ENCODE assay signal across 18 cellular contexts in the genomic region with DNA sequence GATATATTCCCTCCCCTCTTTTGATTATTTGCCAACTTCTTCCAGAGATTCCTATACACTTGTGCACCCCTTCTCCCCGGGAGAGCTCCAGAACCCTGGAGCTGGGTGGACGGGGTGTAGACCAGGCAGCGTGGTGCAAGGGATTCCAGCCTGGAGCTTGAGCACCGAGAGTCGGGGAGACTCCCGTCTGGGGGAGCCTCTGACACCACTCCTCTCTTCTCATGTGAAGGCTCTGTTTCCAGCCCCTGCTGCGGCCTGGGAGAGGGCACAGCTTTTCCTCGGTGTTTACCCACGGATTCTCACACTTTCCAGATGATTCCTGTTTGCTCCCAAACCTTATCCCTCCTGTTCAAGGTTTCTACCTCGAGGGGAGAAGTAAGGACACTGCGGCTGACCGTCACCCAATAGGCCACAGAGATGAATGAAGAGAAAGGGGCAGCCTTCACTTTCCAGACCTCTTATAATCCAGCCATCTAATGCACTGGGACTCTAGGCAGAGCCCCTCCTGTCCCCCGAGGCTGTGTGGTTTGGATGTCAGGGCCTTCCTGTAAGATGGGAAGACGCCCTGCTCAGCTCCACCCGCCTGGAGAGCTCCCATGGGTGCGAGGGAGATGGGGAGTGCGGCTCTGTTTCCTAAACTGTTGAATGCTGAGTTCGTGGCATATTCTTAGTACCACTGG.
"Had no signal": no experiment of that assay in that cellular context is flagged by ENCODE, and none has a peak within 500 bp of the region (broad histone marks: within the 10 kb centered on the region; RNA-seq: fewer than 3 reads in every experiment).

No MANE protein-coding gene starts in this region.

- DNase-seq: activated CD4-positive, alpha-beta T cell treated with anti-CD3 and anti-CD28 coated beads for 1 hour; activated gamma-delta T cell treated with Interleukin-2 at 50 U/mL for 16 hours; activated naive CD8-positive, alpha-beta T cell treated with anti-CD3 and anti-CD28 coated beads, Interleukin-2, amount 10 ng/mL, durations not matched to agents 7 days and 5 days; cerebellar nuclear complex; dermis blood vessel endothelial cell; endodermal cell; gastrocnemius medialis; left colon; lower lobe of right lung; midbrain; pancreas; sigmoid colon; stimulated activated CD4-positive, alpha-beta T cell treated with anti-CD3 and anti-CD28 coated beads, Interleukin-1b, Interleukin-23, amount 100 ng/mL, for 48 hours; T-helper 1 cell; T1000; thyroid gland had no signal

- H3K9me3 Mint-ChIP-seq: activated naive CD8-positive, alpha-beta T cell treated with anti-CD3 and anti-CD28 coated beads, Interleukin-2, amount 10 ng/mL, durations not matched to agents 7 days and 5 days; endodermal cell had no signal

- H3K27me3 Mint-ChIP-seq: activated naive CD8-positive, alpha-beta T cell treated with anti-CD3 and anti-CD28 coated beads, Interleukin-2, amount 10 ng/mL, durations not matched to agents 7 days and 5 days had no signal

- H3K36me3 ChIP-seq: gastrocnemius medialis, lower lobe of right lung, pancreas, sigmoid colon, thyroid gland had no signal

- H3K27ac Mint-ChIP-seq: activated naive CD8-positive, alpha-beta T cell treated with anti-CD3 and anti-CD28 coated beads, Interleukin-2, amount 10 ng/mL, durations not matched to agents 7 days and 5 days; brain; endodermal cell had no signal

- H3K4me3 Mint-ChIP-seq: activated naive CD8-positive, alpha-beta T cell treated with anti-CD3 and anti-CD28 coated beads, Interleukin-2, amount 10 ng/mL, durations not matched to agents 7 days and 5 days; brain; endodermal cell had no signal

- H3K27ac ChIP-seq: gastrocnemius medialis, lower lobe of right lung, pancreas, sigmoid colon, SK-N-MC, thyroid gland had no signal

- H3K4me3 ChIP-seq: gastrocnemius medialis, lower lobe of right lung, pancreas, sigmoid colon, SK-N-MC, thyroid gland had no signal

- ATAC-seq: gastrocnemius medialis, left colon, lower lobe of right lung, pancreas had no signal

- H3K27me3 ChIP-seq: gastrocnemius medialis, pancreas, sigmoid colon, thyroid gland had no signal

- H3K4me1 Mint-ChIP-seq: brain had no signal

- H3K9me3 ChIP-seq: gastrocnemius medialis, lower lobe of right lung, pancreas, sigmoid colon, thyroid gland had no signal

- H3K4me1 ChIP-seq: gastrocnemius medialis, lower lobe of right lung, pancreas, sigmoid colon, thyroid gland had no signal
